18 cellular contexts compared by ENCODE assay signal in genomic region chr15:95262866-95263564, GRCh38.
DNase-seq lines count a peak whose midpoint lies in the region; ATAC-seq, FAIRE-seq and TF ChIP-seq lines count a peak whose summit lies in the region.
"Had no signal": no experiment of that assay in that cellular context is flagged by ENCODE, and none has a peak within 500 bp of the region (broad histone marks: within the 10 kb centered on the region; RNA-seq: fewer than 3 reads in every experiment).

No MANE protein-coding gene starts in this region.

- H3K27me3 ChIP-seq in keratinocyte (ENCODE audit: control insufficient read depth, extremely low read depth, insufficient read depth, low read length) (no peaks in the 10 kb centered on the region), upper lobe of right lung (no peaks in the 10 kb centered on the region), ovary (no peaks in the 10 kb centered on the region)

- intact Hi-C loops in upper lobe of right lung (cut with DNase I), result no loop called here
- intact Hi-C loops in ovary (cut with DNase I), result loop anchor here in 3 of 4 donors (5.0 to 10.0 kb wide), 7 partner anchors 62 to 1079 kb away; no protein-coding TSS in a partner anchor

- no peak overlapping the region for H2AFZ ChIP-seq in keratinocyte (ENCODE audit: control insufficient read depth, low read length)

- H3K9ac ChIP-seq in keratinocyte (ENCODE audit: control insufficient read depth, extremely low read depth, insufficient read depth, low read length), result no peak overlapping the region

- FAIRE-seq in keratinocyte (lab: Jason Lieb, UNC), result no peak
- FAIRE-seq: K562 had no signal

- no peaks in the 10 kb centered on the region for H3K36me3 ChIP-seq in keratinocyte (ENCODE audit: control insufficient read depth in 2 of 2, extremely low read depth in 1 of 2, insufficient read depth in 2 of 2, low read length in 2 of 2)
- no peaks in the 10 kb centered on the region for H3K36me3 ChIP-seq in upper lobe of right lung
- H3K36me3 ChIP-seq in ovary, result no peaks in the 10 kb centered on the region

- H3K4me1 ChIP-seq in keratinocyte (ENCODE audit: control insufficient read depth, extremely low read depth, insufficient read depth, low read length) (peaks cover 11% of the 10 kb centered on the region), upper lobe of right lung (peaks cover 17% of the 10 kb centered on the region), ovary (ENCODE audit: insufficient read depth) (peaks cover 8% of the 10 kb centered on the region)

- no peak for ATAC-seq in upper lobe of right lung
- ATAC-seq in HG03196 (IDR thresholded peaks at IDR 0.05; ENCODE audit: unreplicated experiment), result no peak
- ATAC-seq: K562, left colon, natural killer cell had no signal

- H4K20me1 ChIP-seq in keratinocyte (ENCODE audit: control insufficient read depth, extremely low read depth, insufficient read depth, low read length), result no peaks in the 10 kb centered on the region

- H3K79me2 ChIP-seq in keratinocyte (ENCODE audit: control insufficient read depth, insufficient read depth, low read length), result no peaks in the 10 kb centered on the region

- no peaks in the 10 kb centered on the region for H3K9me3 ChIP-seq in keratinocyte (ENCODE audit: control insufficient read depth, low read depth, low read length)
- no peaks in the 10 kb centered on the region for H3K9me3 ChIP-seq in upper lobe of right lung
- no peaks in the 10 kb centered on the region for H3K9me3 ChIP-seq in ovary

- dilution Hi-C loops in keratinocyte (cut with MboI; ENCODE audit: extremely low pct_ligation_motif_present, low sequenced_read_pairs), result no loop called here

- H3K27ac ChIP-seq in keratinocyte (ENCODE audit: control insufficient read depth, insufficient read depth, low read length) (no peak overlapping the region), upper lobe of right lung (peak overlapping the region; percentile 61), ovary (peak overlapping the region in 1 of 2 donors; percentile 17)

- WGBS in ovary, 3 donors, result 8 to 18% (median 11%) methylated on average over 6 of the region's 6 CpGs

- no peak for TF ChIP-seq EP300 in ovary (IDR thresholded peaks at IDR 0.05)

- H3K4me3 ChIP-seq in keratinocyte (ENCODE audit: control insufficient read depth in 2 of 3, extremely low read depth in 1 of 3, insufficient read depth in 2 of 3, low read depth in 1 of 3, low read length in 3 of 3), result no peak overlapping the region
- H3K4me3 ChIP-seq in upper lobe of right lung, result no peak overlapping the region
- no peak overlapping the region for H3K4me3 ChIP-seq in ovary
- H3K4me3 ChIP-seq: K562 had no signal

- no peaks in the 10 kb centered on the region for H3K9me1 ChIP-seq in keratinocyte (ENCODE audit: control insufficient read depth, extremely low read depth, insufficient read depth, low read length)

- peak; percentile 24 for DNase-seq in HT1080 (ENCODE audit: low read depth)
- peak; percentile 56 for DNase-seq in astrocyte of the hippocampus (ENCODE audit: low read depth, low spot score)
- no peak for DNase-seq in keratinocyte (ENCODE audit: low read depth, low spot score)
- DNase-seq in upper lobe of right lung, result no peak
- no peak for DNase-seq in ovary
- no peak for DNase-seq in activated CD8-positive, alpha-beta memory T cell treated with anti-CD3 and anti-CD28 coated beads for 24 hours
- DNase-seq: activated CD4-positive, alpha-beta T cell treated with anti-CD3 and anti-CD28 coated beads, Interleukin-2, amount 10 ng/mL, durations not matched to agents 7 days and 5 days; aorta; effector CD8-positive, alpha-beta T cell; glutamatergic neuron; left colon; natural killer cell; NCI-H1694; NCI-H774; RPMI8226; stimulated activated CD4-positive, alpha-beta T cell treated with anti-CD3 and anti-CD28 coated beads, Interleukin-4, amount 100 ng/mL, for 1 hour had no signal

- TF ChIP-seq POLR2A in ovary (IDR thresholded peaks at IDR 0.05), result no peak

- H3K4me2 ChIP-seq in keratinocyte (ENCODE audit: control insufficient read depth, extremely low read depth, insufficient read depth, low read depth, low read length), result peak overlapping the region; percentile 31

- no peak for TF ChIP-seq CTCF in keratinocyte (optimal IDR thresholded peaks at IDR 0.05 in 1 of 3, IDR thresholded peaks at IDR 0.05 in 1 of 3, conservative IDR thresholded peaks at IDR 0.05 in 1 of 3; ENCODE audit: extremely low read depth in 1 of 3, insufficient read depth in 2 of 3, low read length in 3 of 3)
- no peak for TF ChIP-seq CTCF in upper lobe of right lung (IDR thresholded peaks at IDR 0.05)
- no peak for TF ChIP-seq CTCF in ovary (IDR thresholded peaks at IDR 0.05)

Comparison
In these comparisons a context has a peak if more than half of its experiments do, and no peak if none do; other contexts are left out.
1. DNase-seq: peak in HT1080 (single experiment) and astrocyte of the hippocampus (single experiment); none in keratinocyte (single experiment), upper lobe of right lung (single experiment), ovary (0 of 5) and activated CD8-positive, alpha-beta memory T cell treated with anti-CD3 and anti-CD28 coated beads for 24 hours (single experiment).